ENCODE assay signal across 9 cellular contexts in genomic region chr12:83225806-83226205, GRCh38.
"Had no signal": no experiment of that assay in that cellular context is flagged by ENCODE, and none has a peak within 500 bp of the region (broad histone marks: within the 10 kb centered on the region; RNA-seq: fewer than 3 reads in every experiment).

No MANE protein-coding gene starts in this region.

- H3K9me3 ChIP-seq: HAP-1 had no signal

- H3K4me3 ChIP-seq: GM23248, HAP-1 had no signal

- H3K4me3 Mint-ChIP-seq: HFFc6, IgD-negative memory B cell had no signal

- H3K27ac ChIP-seq: GM23248, HL-60 had no signal

- ATAC-seq: HCT116 had no signal

- H3K4me1 Mint-ChIP-seq: IgD-negative memory B cell had no signal

- H3K4me1 ChIP-seq: HAP-1 had no signal

- H3K27ac Mint-ChIP-seq: HFFc6, IgD-negative memory B cell had no signal

- H3K27me3 Mint-ChIP-seq: IgD-negative memory B cell had no signal

- H3K36me3 ChIP-seq: HAP-1 had no signal

- H3K9ac ChIP-seq: GM23248 had no signal

- H2AFZ ChIP-seq: GM23248 had no signal

- DNase-seq: GM23248, GOT3, H7, HFFc6, KG1 had no signal
